In genomic region chr20:22691369-22692118, GRCh38 we compare ENCODE assay signal across 9 cellular contexts.
DNase-seq lines count a peak whose midpoint lies in the region; ATAC-seq and TF ChIP-seq lines count a peak whose summit lies in the region.
"Had no signal": no experiment of that assay in that cellular context is flagged by ENCODE, and none has a peak within 500 bp of the region (broad histone marks: within the 10 kb centered on the region; RNA-seq: fewer than 3 reads in every experiment).

No MANE protein-coding gene starts in this region.

- H3K36me3 ChIP-seq in NT2/D1 (ENCODE audit: insufficient read depth, insufficient read length, low read length): no peaks in the 10 kb centered on the region

- H3K4me3 ChIP-seq in NT2/D1 (ENCODE audit: insufficient read length, low read depth): no peak overlapping the region
- no peak overlapping the region for H3K4me3 ChIP-seq in fibroblast of the aortic adventitia (ENCODE audit: low read depth, low read length)
- H3K4me3 ChIP-seq: SK-N-MC had no signal

- peak; percentile 84 for ATAC-seq in GM21381 (IDR thresholded peaks at IDR 0.05; ENCODE audit: unreplicated experiment)

- H3K36me3 Mint-ChIP-seq in nephron progenitor cell (ENCODE audit: low read depth): no peaks in the 10 kb centered on the region

- H3K9me3 Mint-ChIP-seq in nephron progenitor cell: peaks cover 14% of the 10 kb centered on the region

- H3K4me1 Mint-ChIP-seq in nephron progenitor cell: no peaks in the 10 kb centered on the region

- H3K9me3 ChIP-seq in NT2/D1 (ENCODE audit: insufficient read depth, low read length): peaks cover 8% of the 10 kb centered on the region; the same call in 1 of the 2 replicates

- TF ChIP-seq CTCF in fibroblast of the aortic adventitia (IDR thresholded peaks at IDR 0.05; ENCODE audit: insufficient read depth, low read length) (peak; percentile 91), nephron progenitor cell (IDR thresholded peaks at IDR 0.05) (peak; percentile 91)

- peaks cover 5% of the 10 kb centered on the region for H3K27me3 ChIP-seq in NT2/D1 (ENCODE audit: insufficient read depth, insufficient read length)

- peak overlapping the region; percentile 64 for H3K9ac ChIP-seq in NT2/D1 (ENCODE audit: insufficient read length, low read depth)

- no peaks in the 10 kb centered on the region for H3K4me1 ChIP-seq in NT2/D1 (ENCODE audit: insufficient read depth, insufficient read length)

- H3K4me3 Mint-ChIP-seq in nephron progenitor cell: no peak overlapping the region

- H3K27ac Mint-ChIP-seq in nephron progenitor cell: no peak overlapping the region

- H3K27me3 Mint-ChIP-seq in nephron progenitor cell (ENCODE audit: low read depth, poor library complexity): peaks cover 7% of the 10 kb centered on the region

- DNase-seq in CMK (ENCODE audit: low read depth) (peak; percentile 35), HuH-7 (ENCODE audit: low spot score) (peak; percentile 85), NT2/D1 (ENCODE audit: low read depth, low spot score) (peak; percentile 46), activated T-cell treated with anti-CD3 and anti-CD28 coated beads for 48 hours (ENCODE audit: low read depth) (peak; percentile 45), fibroblast of the aortic adventitia (ENCODE audit: low read depth) (peak; percentile 77), nephron progenitor cell (peak; percentile 76), stromal cell of bone marrow (ENCODE audit: low read depth) (peak; percentile 43)

Comparison
In these comparisons a context has a peak if more than half of its experiments do, and no peak if none do; other contexts are left out.
1. DNase-seq: peak in every context shown above with its lines; median percentile 85 in HuH-7; 77 in fibroblast of the aortic adventitia; 76 in nephron progenitor cell; 46 in NT2/D1; 45 in activated T-cell treated with anti-CD3 and anti-CD28 coated beads for 48 hours; 43 in stromal cell of bone marrow; 35 in CMK.